Comparison of ENCODE assay signal across 8 cellular contexts in genomic region chr2:95022309-95023221, GRCh38. TPM values are rescaled to one million over a fixed set of nuclear protein-coding genes. Genes with fewer than 3 reads are reported as not detected.
DNase-seq lines count a peak whose midpoint lies in the region; ATAC-seq lines count a peak whose summit lies in the region.

No MANE protein-coding gene starts in this region.

- no peaks in the 10 kb centered on the region for H3K27me3 Mint-ChIP-seq in activated CD8-positive, alpha-beta T cell treated with anti-CD3 and anti-CD28 coated beads, Interleukin-2, amount 10 ng/mL, durations not matched to agents 7 days and 5 days (ENCODE audit: low read depth)

- peak overlapping the region; percentile 81 for H3K4me3 Mint-ChIP-seq in activated CD8-positive, alpha-beta T cell treated with anti-CD3 and anti-CD28 coated beads, Interleukin-2, amount 10 ng/mL, durations not matched to agents 7 days and 5 days

- H3K27ac Mint-ChIP-seq in activated CD8-positive, alpha-beta T cell treated with anti-CD3 and anti-CD28 coated beads, Interleukin-2, amount 10 ng/mL, durations not matched to agents 7 days and 5 days = peak overlapping the region; percentile 82

- H3K27ac ChIP-seq in effector memory CD4-positive, alpha-beta T cell (ENCODE audit: insufficient read depth, low read length, poor library complexity, severe bottlenecking) = no peak overlapping the region

- POLR2A ChIA-PET in activated CD8-positive, alpha-beta T cell treated with anti-CD3 and anti-CD28 coated beads, Interleukin-2, amount 10 ng/mL, durations not matched to agents 7 days and 5 days (lab: Charles Lee) = interaction anchor here (0.7 to 7.8 kb wide), 6 partner anchors 31 to 137 kb away, joined by 3 to 255 read pairs (median 4); partner anchors contain the start of gene ZNF514

- H3K4me1 ChIP-seq in effector memory CD4-positive, alpha-beta T cell (ENCODE audit: control insufficient read depth, insufficient read depth, low read length, poor library complexity, severe bottlenecking) = peaks cover 40% of the 10 kb centered on the region

- H3K36me3 ChIP-seq in effector memory CD4-positive, alpha-beta T cell (ENCODE audit: control insufficient read depth, insufficient read depth, low read length) = no peaks in the 10 kb centered on the region

- H3K9me3 ChIP-seq in effector memory CD4-positive, alpha-beta T cell (ENCODE audit: control insufficient read depth, low read length) = no peaks in the 10 kb centered on the region

- no peaks in the 10 kb centered on the region for H3K27me3 ChIP-seq in effector memory CD4-positive, alpha-beta T cell (replicated peaks; ENCODE audit: control insufficient read depth, insufficient read depth, low read length, poor library complexity, severe bottlenecking)

- DNase-seq in CMK (ENCODE audit: low read depth) (peak; percentile 35), NCI-H774 (lab: John Stamatoyannopoulos, UW) (peak; percentile 66), middle frontal gyrus (ENCODE audit: extremely low spot score, low spot score) (peak; percentile 79)
- peak; percentile 92 for DNase-seq in activated CD8-positive, alpha-beta T cell treated with anti-CD3 and anti-CD28 coated beads, Interleukin-2, amount 10 ng/mL, durations not matched to agents 7 days and 5 days
- DNase-seq in effector memory CD4-positive, alpha-beta T cell = peak; percentile 38 to 64 (median 64)
- peak; percentile 55 to 64 for DNase-seq in stimulated activated CD8-positive, alpha-beta memory T cell treated with anti-CD3 and anti-CD28 coated beads, Interleukin-7, amount 100 ng/mL, for 4 hours (ENCODE audit: low read depth in 2 of 2)

- no peak overlapping the region for H3K4me3 ChIP-seq in effector memory CD4-positive, alpha-beta T cell (ENCODE audit: insufficient read depth, low read depth, low read length, poor library complexity, severe bottlenecking)

- peaks cover 58% of the 10 kb centered on the region for H3K4me1 Mint-ChIP-seq in activated CD8-positive, alpha-beta T cell treated with anti-CD3 and anti-CD28 coated beads, Interleukin-2, amount 10 ng/mL, durations not matched to agents 7 days and 5 days (ENCODE audit: low read depth)

- peak; percentile 91 for ATAC-seq in GM19397 (IDR thresholded peaks at IDR 0.05; ENCODE audit: unreplicated experiment)
- ATAC-seq in HG03457 (IDR thresholded peaks at IDR 0.05; ENCODE audit: unreplicated experiment) = peak; percentile 83
- peak; percentile 55 for ATAC-seq in activated CD8-positive, alpha-beta T cell treated with anti-CD3 and anti-CD28 coated beads, Interleukin-2, amount 10 ng/mL, durations not matched to agents 7 days and 5 days

- H3K9me3 Mint-ChIP-seq in activated CD8-positive, alpha-beta T cell treated with anti-CD3 and anti-CD28 coated beads, Interleukin-2, amount 10 ng/mL, durations not matched to agents 7 days and 5 days (ENCODE audit: insufficient read depth) = no peaks in the 10 kb centered on the region

- H3K36me3 Mint-ChIP-seq in activated CD8-positive, alpha-beta T cell treated with anti-CD3 and anti-CD28 coated beads, Interleukin-2, amount 10 ng/mL, durations not matched to agents 7 days and 5 days (ENCODE audit: low read depth) = peaks cover 25% of the 10 kb centered on the region

- CTCF ChIA-PET in activated CD8-positive, alpha-beta T cell treated with anti-CD3 and anti-CD28 coated beads, Interleukin-2, amount 10 ng/mL, durations not matched to agents 7 days and 5 days (lab: Charles Lee) = interaction anchor here (0.6 to 11.8 kb wide), 42 partner anchors 9 to 323 kb away, joined by 3 to 693 read pairs (median 6); partner anchors contain the start of genes MRPS5, ZNF2 and ZNF514

RNA-seq across cellular contexts. Expression of gene MAL, which starts 2.9 kb away (rescaled TPM):
- total RNA-seq in activated CD8-positive, alpha-beta T cell treated with anti-CD3 and anti-CD28 coated beads, Interleukin-2, amount 10 ng/mL, durations not matched to agents 7 days and 5 days = 100 to 1,000 TPM; 188 to 206 TPM

Comparison
In these comparisons a context has a peak if more than half of its experiments do, and no peak if none do; other contexts are left out.
1. DNase-seq: peak in every context shown above with its lines; median percentile 92 in activated CD8-positive, alpha-beta T cell treated with anti-CD3 and anti-CD28 coated beads, Interleukin-2, amount 10 ng/mL, durations not matched to agents 7 days and 5 days; 79 in middle frontal gyrus; 66 in NCI-H774; 64 in effector memory CD4-positive, alpha-beta T cell; 60 in stimulated activated CD8-positive, alpha-beta memory T cell treated with anti-CD3 and anti-CD28 coated beads, Interleukin-7, amount 100 ng/mL, for 4 hours; 35 in CMK.